Comparison of ENCODE assay signal across 21 cellular contexts in the genomic region with DNA sequence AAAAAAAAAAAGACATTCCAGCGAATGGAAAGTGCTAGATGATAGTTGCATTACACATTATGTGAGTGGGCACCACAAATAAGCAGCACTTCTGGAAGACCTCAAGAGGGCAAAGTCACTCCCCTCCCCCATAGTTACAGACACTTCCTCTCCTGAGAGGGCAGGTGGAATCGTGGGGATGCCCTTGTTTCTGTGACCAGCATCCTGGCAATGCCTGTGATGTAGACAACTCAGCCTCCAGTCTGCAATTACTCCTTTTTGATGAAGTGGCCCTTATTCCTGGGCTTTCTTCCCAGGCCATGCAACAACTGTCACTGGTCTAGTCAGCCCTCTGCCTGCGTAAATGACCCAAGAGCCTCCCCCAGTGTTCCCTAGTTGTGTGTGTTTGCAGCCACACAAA.
"Had no signal": no experiment of that assay in that cellular context is flagged by ENCODE, and none has a peak within 500 bp of the region (broad histone marks: within the 10 kb centered on the region; RNA-seq: fewer than 3 reads in every experiment).

No MANE protein-coding gene starts in this region.

- FAIRE-seq: bronchial epithelial cell had no signal

- H3K4me3 ChIP-seq: ascending aorta, gastroesophageal sphincter, heart left ventricle, smooth muscle cell, thoracic aorta, upper lobe of right lung had no signal

- H3K4me2 ChIP-seq: smooth muscle cell had no signal

- H3K79me2 ChIP-seq: parathyroid adenoma had no signal

- H3K27ac ChIP-seq: ascending aorta, gastroesophageal sphincter, heart left ventricle, parathyroid adenoma, thoracic aorta, upper lobe of right lung had no signal

- ATAC-seq: esophagus mucosa; gastroesophageal sphincter; heart left ventricle; left cardiac atrium; naive thymus-derived CD8-positive, alpha-beta T cell; sciatic nerve; upper lobe of right lung had no signal

- H3K27me3 ChIP-seq: ascending aorta, gastroesophageal sphincter, heart left ventricle, upper lobe of right lung had no signal

- DNase-seq: activated CD4-positive, alpha-beta T cell treated with anti-CD3 and anti-CD28 coated beads, Interleukin-2, amount 10 ng/mL, durations not matched to agents 24 days and 14 days; activated CD8-positive, alpha-beta memory T cell treated with anti-CD3 and anti-CD28 coated beads, Interleukin-2, amount 50 U/mL, for 48 hours; activated effector memory CD4-positive, alpha-beta T cell treated with anti-CD3 and anti-CD28 coated beads, Interleukin-2, amount 50 U/mL, for 16 hours; activated naive CD4-positive, alpha-beta T cell treated with anti-CD3 and anti-CD28 coated beads, Interleukin-2, amount 50 U/mL, for 16 hours; activated T-cell treated with anti-CD3 and anti-CD28 coated beads, Interleukin-2, amount 50 U/mL, for 48 hours; cerebellar nuclear complex; cortex of kidney; heart left ventricle; left cardiac atrium; naive thymus-derived CD8-positive, alpha-beta T cell; stimulated activated CD4-positive, alpha-beta T cell treated with anti-CD3 and anti-CD28 coated beads, Interleukin-4, amount 100 ng/mL, for 1 hour; T-helper 9 cell; upper lobe of right lung had no signal

- H2AFZ ChIP-seq: parathyroid adenoma had no signal

- H3K4me1 ChIP-seq: ascending aorta, gastroesophageal sphincter, heart left ventricle, parathyroid adenoma, upper lobe of right lung had no signal

- H3K9me3 ChIP-seq: ascending aorta, gastroesophageal sphincter, heart left ventricle, thoracic aorta, upper lobe of right lung had no signal

- H3K9ac ChIP-seq: parathyroid adenoma had no signal

- H3K36me3 ChIP-seq: ascending aorta, gastroesophageal sphincter, heart left ventricle, thoracic aorta, upper lobe of right lung had no signal
